10 cellular contexts compared by ENCODE assay signal in genomic region chr14:58796636-58797429, GRCh38.
DNase-seq lines count a peak whose midpoint lies in the region; ATAC-seq and TF ChIP-seq lines count a peak whose summit lies in the region.
"Had no signal": no experiment of that assay in that cellular context is flagged by ENCODE, and none has a peak within 500 bp of the region (broad histone marks: within the 10 kb centered on the region; RNA-seq: fewer than 3 reads in every experiment).

No MANE protein-coding gene starts in this region.

- no peak for TF ChIP-seq POLR2A in GM18505 (IDR thresholded peaks at IDR 0.05; ENCODE audit: borderline replicate concordance, extremely low read depth, insufficient read depth, insufficient read length)

- peak; percentile 81 for ATAC-seq in GM18505 (IDR thresholded peaks at IDR 0.05; ENCODE audit: unreplicated experiment)
- ATAC-seq in GM21619 (IDR thresholded peaks at IDR 0.05; ENCODE audit: unreplicated experiment) = peak; percentile 88
- peak; percentile 74 for ATAC-seq in HG03469 (IDR thresholded peaks at IDR 0.05; ENCODE audit: unreplicated experiment)
- ATAC-seq: psoas muscle had no signal

- DNase-seq in iPS-NIHi11 (ENCODE audit: low spot score) (peak; percentile 49), NCI-H2227 treated with DMSO at 0.1 percent for 48 hours (lab: John Stamatoyannopoulos, UW) (no peak)
- no peak for DNase-seq in activated CD8-positive, alpha-beta memory T cell treated with anti-CD3 and anti-CD28 coated beads, Interleukin-2, amount 50 U/mL, for 48 hours
- DNase-seq in activated effector memory CD4-positive, alpha-beta T cell treated with anti-CD3 and anti-CD28 coated beads, Interleukin-2, amount 50 U/mL, for 16 hours = no peak
- DNase-seq in effector CD8-positive, alpha-beta T cell (lab: John Stamatoyannopoulos, UW) = no peak
- DNase-seq: NCI-H2171 treated with DMSO at 0.1 percent for 48 hours, psoas muscle had no signal
